8 cellular contexts compared by ENCODE assay signal in the genomic region with DNA sequence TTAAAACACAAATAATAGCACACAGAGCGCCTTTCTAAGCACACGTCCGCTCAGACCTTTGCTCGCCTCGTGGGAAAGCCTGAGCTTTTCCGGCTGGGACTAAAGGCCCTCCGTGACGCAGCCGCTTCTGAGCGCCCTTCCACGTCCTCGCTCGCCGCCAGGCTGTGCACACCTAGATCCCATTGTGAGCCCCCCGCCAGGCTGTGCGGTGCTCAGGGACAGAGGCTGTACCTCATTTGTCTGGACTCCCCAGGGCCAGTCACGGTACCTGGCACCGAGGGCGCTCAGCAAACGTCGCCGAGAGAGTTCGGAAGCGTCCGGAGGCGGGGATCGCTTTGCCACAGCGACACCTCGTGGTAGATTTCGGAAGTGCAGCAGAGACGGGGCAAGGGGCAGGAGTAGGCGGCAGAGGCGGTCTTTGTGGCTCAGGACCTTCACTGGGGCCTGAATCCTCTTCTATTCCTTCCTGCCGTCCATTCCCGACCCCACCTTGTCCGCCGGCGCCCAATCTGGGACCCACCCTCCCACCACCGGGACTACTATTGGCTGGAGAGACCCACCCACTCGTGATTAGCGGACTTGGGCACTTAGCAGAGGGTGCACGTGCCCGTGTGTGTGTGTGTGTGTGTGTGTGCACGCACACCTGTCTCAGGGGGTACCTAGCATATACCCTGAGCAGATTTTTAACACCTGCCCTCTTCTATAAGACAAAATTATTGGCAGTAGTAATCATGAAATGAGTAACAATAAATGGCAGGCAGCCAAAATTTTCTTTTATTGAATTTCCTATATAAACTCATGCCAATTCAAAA.
DNase-seq lines count a peak whose midpoint lies in the region; ATAC-seq and TF ChIP-seq lines count a peak whose summit lies in the region.

No MANE protein-coding gene starts in this region.

- peaks cover 3% of the 10 kb centered on the region for H3K4me1 ChIP-seq in KMS-11 (ENCODE audit: low read depth, poor library complexity, severe bottlenecking)
- H3K4me1 ChIP-seq in neuronal stem cell (ENCODE audit: control insufficient read depth in 2 of 2, insufficient read depth in 1 of 2, low read depth in 1 of 2, low read length in 2 of 2): peaks cover 0 to 13% of the 10 kb centered on the region in 2 donors
- H3K4me1 ChIP-seq in stomach smooth muscle (ENCODE audit: control insufficient read depth, insufficient read depth, low read length): peaks cover 7% of the 10 kb centered on the region

- peak; percentile 81 for DNase-seq in DMS114 treated with DMSO at 0.1 percent for 48 hours (lab: John Stamatoyannopoulos, UW; ENCODE audit: unreplicated experiment)
- DNase-seq in RWPE1 (ENCODE audit: low spot score): peak; percentile 88
- peak; percentile 96 for DNase-seq in activated effector memory CD4-positive, alpha-beta T cell treated with anti-CD3 and anti-CD28 coated beads, Interleukin-2, amount 50 U/mL, for 16 hours
- peak; percentile 66 for DNase-seq in foreskin melanocyte
- peak; percentile 85 for DNase-seq in neuronal stem cell (ENCODE audit: low spot score)

- peak overlapping the region; percentile 92 for H3K18ac ChIP-seq in neuronal stem cell (ENCODE audit: low read length)

- H3K27ac ChIP-seq in KMS-11 (no peak overlapping the region), RWPE1 (no peak overlapping the region), neuronal stem cell (replicated peaks; ENCODE audit: low read length) (no peak overlapping the region), stomach smooth muscle (ENCODE audit: low read length) (no peak overlapping the region)

- CTCF ChIA-PET in RWPE1 (lab: Yijun Ruan, JAX): interaction anchor here (0.5 to 2.3 kb wide), 12 partner anchors 9 to 97 kb away, joined by 3 to 38 read pairs (median 3); no protein-coding TSS in a partner anchor

- no peak overlapping the region for H2AK5ac ChIP-seq in neuronal stem cell (ENCODE audit: low read depth, low read length)

- H4K20me1 ChIP-seq in KMS-11 (ENCODE audit: insufficient read depth): no peaks in the 10 kb centered on the region

- WGBS in neuronal stem cell (ENCODE audit: extremely low coverage in 2 of 2, insufficient read length in 2 of 2, insufficient replicate concordance in 1 of 2), 2 donors: no CpG with 5 or more reads among the region's 44 CpGs

- no peak overlapping the region for H2BK120ac ChIP-seq in neuronal stem cell (ENCODE audit: low read depth, low read length)

- H3K4ac ChIP-seq in neuronal stem cell (ENCODE audit: low read length): no peak overlapping the region

- peaks cover 24% of the 10 kb centered on the region for H3K27me3 ChIP-seq in KMS-11 (ENCODE audit: insufficient read depth, low read depth)
- peaks cover 0 to 75% (median 27%) of the 10 kb centered on the region in 3 experiments for H3K27me3 ChIP-seq in neuronal stem cell (ENCODE audit: control insufficient read depth in 3 of 3, insufficient read depth in 3 of 3, low read depth in 1 of 3, low read length in 3 of 3)
- H3K27me3 ChIP-seq in stomach smooth muscle (ENCODE audit: control insufficient read depth in 1 of 2, insufficient read depth in 2 of 2, low read length in 2 of 2): peaks cover 3 to 10% of the 10 kb centered on the region in 2 donors

- H3K36me3 ChIP-seq in KMS-11 (ENCODE audit: insufficient read depth) (no peaks in the 10 kb centered on the region), neuronal stem cell (replicated peaks in 1 of 2; ENCODE audit: control insufficient read depth in 2 of 2, insufficient read depth in 2 of 2, low read length in 2 of 2) (no peaks in the 10 kb centered on the region), stomach smooth muscle (ENCODE audit: control insufficient read depth in 2 of 2, insufficient read depth in 2 of 2, low read length in 2 of 2) (no peaks in the 10 kb centered on the region)

- no peak overlapping the region for H2BK5ac ChIP-seq in neuronal stem cell (ENCODE audit: low read length)

- no peak overlapping the region for H3K9ac ChIP-seq in KMS-11
- peak overlapping the region; percentile 70 for H3K9ac ChIP-seq in neuronal stem cell (ENCODE audit: low read depth, low read length, poor library complexity)
- H3K9ac ChIP-seq in stomach smooth muscle (ENCODE audit: low read length in 2 of 2): peak overlapping the region in 1 of 2 donors; percentile 8

- no peak overlapping the region for H4K8ac ChIP-seq in neuronal stem cell (ENCODE audit: low read depth, low read length)

- peak overlapping the region; percentile 36; the same call in 1 of the 2 replicates for H3K4me2 ChIP-seq in KMS-11
- H3K4me2 ChIP-seq in neuronal stem cell (ENCODE audit: insufficient read depth, low read length, poor library complexity, severe bottlenecking): peak overlapping the region; percentile 88

- H2BK12ac ChIP-seq in neuronal stem cell (ENCODE audit: low read length): no peak overlapping the region

- H2AFZ ChIP-seq in KMS-11 (ENCODE audit: low read depth) (peak overlapping the region; percentile 53; the same call in 1 of the 2 replicates), neuronal stem cell (ENCODE audit: low read length) (peak overlapping the region; percentile 87)

- H3K79me2 ChIP-seq in KMS-11 (ENCODE audit: insufficient read depth, low read depth): no peaks in the 10 kb centered on the region

- no peak overlapping the region for H3K14ac ChIP-seq in neuronal stem cell (ENCODE audit: low read length)

- peak; percentile 87 for TF ChIP-seq CTCF in KMS-11 (conservative IDR thresholded peaks at IDR 0.05; ENCODE audit: low read depth, low read length)
- TF ChIP-seq CTCF in RWPE1 (conservative IDR thresholded peaks at IDR 0.05; ENCODE audit: low read depth): peak; percentile 98

- H3K4me3 ChIP-seq in KMS-11 (IDR thresholded peaks at IDR 0.05; ENCODE audit: insufficient read depth, low read depth, low read length) (no peak overlapping the region), neuronal stem cell (ENCODE audit: low read length in 2 of 2) (peak overlapping the region; percentile 26 to 65), stomach smooth muscle (ENCODE audit: low read length in 2 of 2) (peak overlapping the region; percentile 21 to 76)

- H3K23ac ChIP-seq in neuronal stem cell (ENCODE audit: low read depth, low read length, poor library complexity): no peak overlapping the region

- no peaks in the 10 kb centered on the region for H3K79me1 ChIP-seq in neuronal stem cell (ENCODE audit: low read depth, low read length)

- H2BK15ac ChIP-seq in neuronal stem cell (ENCODE audit: low read length): no peak overlapping the region

- no peak overlapping the region for H4K91ac ChIP-seq in neuronal stem cell (ENCODE audit: low read depth, low read length, poor library complexity)

- no peaks in the 10 kb centered on the region for H3K9me3 ChIP-seq in neuronal stem cell (replicated peaks in 1 of 2; ENCODE audit: control insufficient read depth in 2 of 2, insufficient read depth in 1 of 2, low read depth in 1 of 2, low read length in 2 of 2)
- no peaks in the 10 kb centered on the region for H3K9me3 ChIP-seq in stomach smooth muscle (ENCODE audit: control insufficient read depth in 2 of 2, low read length in 2 of 2)

- peak; percentile 94 for ATAC-seq in GM21529 (IDR thresholded peaks at IDR 0.05; ENCODE audit: unreplicated experiment)

- POLR2A ChIA-PET in RWPE1 (lab: Yijun Ruan, JAX; ENCODE audit: low non-redundant PET): no interaction called here
